ENCODE assay signal across 1 cellular context in the genomic region with DNA sequence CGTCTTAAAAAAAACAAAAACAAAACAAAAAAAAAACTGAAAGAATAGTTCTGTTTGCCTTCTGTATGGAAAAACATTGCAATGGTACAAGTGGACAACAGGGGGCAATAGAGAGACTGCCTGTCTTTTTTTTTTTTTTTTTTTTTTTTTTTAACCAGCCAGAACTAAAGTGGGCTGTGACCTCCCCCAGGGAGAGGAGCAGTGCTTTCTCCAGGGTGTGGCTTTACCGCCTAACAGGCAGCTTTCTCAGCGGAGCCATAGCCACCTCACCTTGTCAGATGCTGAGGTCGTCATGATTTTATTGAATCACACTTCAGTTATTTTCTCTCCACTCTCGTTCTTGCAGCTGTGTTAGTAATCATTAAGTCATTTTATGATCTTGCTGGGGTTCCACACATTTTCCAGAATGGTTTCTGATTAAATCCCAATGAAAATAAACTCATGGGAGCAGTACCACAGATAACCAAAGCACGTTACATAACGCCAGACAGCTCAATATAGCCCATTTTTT.
TF ChIP-seq lines count a peak whose summit lies in the region.

No MANE protein-coding gene starts in this region.

TF ChIP-seq in K562, 482 proteins besides CTCF, POLR2A, EP300 and RAD21 (continued from another document):
- TF ChIP-seq, protein P1, sequence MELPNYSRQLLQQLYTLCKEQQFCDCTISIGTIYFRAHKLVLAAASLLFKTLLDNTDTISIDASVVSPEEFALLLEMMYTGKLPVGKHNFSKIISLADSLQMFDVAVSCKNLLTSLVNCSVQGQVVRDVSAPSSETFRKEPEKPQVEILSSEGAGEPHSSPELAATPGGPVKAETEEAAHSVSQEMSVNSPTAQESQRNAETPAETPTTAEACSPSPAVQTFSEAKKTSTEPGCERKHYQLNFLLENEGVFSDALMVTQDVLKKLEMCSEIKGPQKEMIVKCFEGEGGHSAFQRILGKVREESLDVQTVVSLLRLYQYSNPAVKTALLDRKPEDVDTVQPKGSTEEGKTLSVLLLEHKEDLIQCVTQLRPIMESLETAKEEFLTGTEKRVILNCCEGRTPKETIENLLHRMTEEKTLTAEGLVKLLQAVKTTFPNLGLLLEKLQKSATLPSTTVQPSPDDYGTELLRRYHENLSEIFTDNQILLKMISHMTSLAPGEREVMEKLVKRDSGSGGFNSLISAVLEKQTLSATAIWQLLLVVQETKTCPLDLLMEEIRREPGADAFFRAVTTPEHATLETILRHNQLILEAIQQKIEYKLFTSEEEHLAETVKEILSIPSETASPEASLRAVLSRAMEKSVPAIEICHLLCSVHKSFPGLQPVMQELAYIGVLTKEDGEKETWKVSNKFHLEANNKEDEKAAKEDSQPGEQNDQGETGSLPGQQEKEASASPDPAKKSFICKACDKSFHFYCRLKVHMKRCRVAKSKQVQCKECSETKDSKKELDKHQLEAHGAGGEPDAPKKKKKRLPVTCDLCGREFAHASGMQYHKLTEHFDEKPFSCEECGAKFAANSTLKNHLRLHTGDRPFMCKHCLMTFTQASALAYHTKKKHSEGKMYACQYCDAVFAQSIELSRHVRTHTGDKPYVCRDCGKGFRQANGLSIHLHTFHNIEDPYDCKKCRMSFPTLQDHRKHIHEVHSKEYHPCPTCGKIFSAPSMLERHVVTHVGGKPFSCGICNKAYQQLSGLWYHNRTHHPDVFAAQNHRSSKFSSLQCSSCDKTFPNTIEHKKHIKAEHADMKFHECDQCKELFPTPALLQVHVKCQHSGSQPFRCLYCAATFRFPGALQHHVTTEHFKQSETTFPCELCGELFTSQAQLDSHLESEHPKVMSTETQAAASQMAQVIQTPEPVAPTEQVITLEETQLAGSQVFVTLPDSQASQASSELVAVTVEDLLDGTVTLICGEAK (IDR thresholded peaks at IDR 0.05): no peak
- TF ChIP-seq, protein P1 (CRISPR knock-in tag; IDR thresholded peaks at IDR 0.05): no peak
- TF ChIP-seq ZEB2 (IDR thresholded peaks at IDR 0.05) (no peak), HNRNPH1 (optimal IDR thresholded peaks at IDR 0.05; ENCODE audit: low read depth, low read length) (no peak), XRCC5 (IDR thresholded peaks at IDR 0.05; ENCODE audit: low read depth, low read length) (peak; percentile 79; the same call in 1 of the 2 replicates), ZBTB7A (IDR thresholded peaks at IDR 0.05; ENCODE audit: borderline replicate concordance, control insufficient read depth, low read depth, low read length) (peak; percentile 72; the same call in 1 of the 2 replicates), ELF2 (CRISPR knock-in tag; IDR thresholded peaks at IDR 0.05) (no peak), ATF4 (CRISPR knock-in tag; IDR thresholded peaks at IDR 0.05) (no peak), CBFA2T2 (conservative IDR thresholded peaks at IDR 0.05) (no peak), ZNF282 (CRISPR knock-in tag; IDR thresholded peaks at IDR 0.05) (no peak), RCOR1 (IDR thresholded peaks at IDR 0.05; ENCODE audit: borderline replicate concordance in 1 of 2, low read depth in 2 of 2, low read length in 2 of 2) (peak in 1 of 2 experiments; percentile 9; a peak in 1 of 4 replicates), ZNF639 (CRISPR knock-in tag; conservative IDR thresholded peaks at IDR 0.05 in 1 of 2, IDR thresholded peaks at IDR 0.05 in 1 of 2) (no peak), CBX2 (IDR thresholded peaks at IDR 0.05; ENCODE audit: insufficient read depth, low read length, poor library complexity, severe bottlenecking) (no peak), POLR2G (IDR thresholded peaks at IDR 0.05; ENCODE audit: low read depth, low read length) (no peak), ZNF354B (CRISPR knock-in tag; IDR thresholded peaks at IDR 0.05) (no peak), RFX5 (IDR thresholded peaks at IDR 0.05; ENCODE audit: low read depth, low read length) (no peak), ZNF197 (CRISPR knock-in tag; IDR thresholded peaks at IDR 0.05; ENCODE audit: low read depth) (no peak), ATF3 (IDR thresholded peaks at IDR 0.05) (no peak), ATF3 (CRISPR knock-in tag; conservative IDR thresholded peaks at IDR 0.05) (no peak), ARHGAP35 (IDR thresholded peaks at IDR 0.05; ENCODE audit: partially characterized antibody) (no peak), JUND (IDR thresholded peaks at IDR 0.05; ENCODE audit: borderline replicate concordance, low read depth, low read length) (peak; percentile 10; the same call in 1 of the 2 replicates), JUND (tag; IDR thresholded peaks at IDR 0.05; ENCODE audit: borderline replicate concordance, low read depth, low read length) (no peak), NFATC3 (IDR thresholded peaks at IDR 0.05) (no peak), XRCC3 (IDR thresholded peaks at IDR 0.05) (no peak), SP2 (IDR thresholded peaks at IDR 0.05; ENCODE audit: extremely low read depth, low read depth, low read length, poor library complexity, severe bottlenecking) (no peak), CBX1 (IDR thresholded peaks at IDR 0.05; ENCODE audit: low read depth) (no peak), ETS1 (conservative IDR thresholded peaks at IDR 0.05; ENCODE audit: control insufficient read depth, low read depth, low read length) (no peak), ASH1L (IDR thresholded peaks at IDR 0.05; ENCODE audit: borderline replicate concordance, low read depth, partially characterized antibody) (no peak), ETV6 (IDR thresholded peaks at IDR 0.05; ENCODE audit: borderline replicate concordance in 1 of 2, low read depth in 2 of 2, low read length in 1 of 2) (no peak), ETV6 (CRISPR knock-in tag; IDR thresholded peaks at IDR 0.05; ENCODE audit: borderline replicate concordance) (no peak), DPF2 (IDR thresholded peaks at IDR 0.05) (peak; percentile 26; the same call in 1 of the 2 replicates), BCL6 (CRISPR knock-in tag; IDR thresholded peaks at IDR 0.05) (no peak), ZNF212 (CRISPR knock-in tag; IDR thresholded peaks at IDR 0.05) (no peak), DMBX1 (CRISPR knock-in tag; IDR thresholded peaks at IDR 0.05; ENCODE audit: borderline replicate concordance) (peak; percentile 22; the same call in 1 of the 2 replicates), CBFB (CRISPR knock-in tag; IDR thresholded peaks at IDR 0.05) (no peak), PTRF (tag; IDR thresholded peaks at IDR 0.05) (no peak), FOSL1 (tag; conservative IDR thresholded peaks at IDR 0.05) (0 out of 2 replicates have a peak, but pooled peaks have one; percentile 20), HMGN3 (IDR thresholded peaks at IDR 0.05; ENCODE audit: borderline replicate concordance, extremely low read depth, insufficient read length, low read depth, low read length) (no peak), ZNF311 (CRISPR knock-in tag; IDR thresholded peaks at IDR 0.05) (no peak), EGR1 (conservative IDR thresholded peaks at IDR 0.05) (no peak), ZNF766 (CRISPR knock-in tag; conservative IDR thresholded peaks at IDR 0.05) (no peak), ZNF324 (CRISPR knock-in tag; IDR thresholded peaks at IDR 0.05) (no peak), ZNF384 (IDR thresholded peaks at IDR 0.05; ENCODE audit: low read depth, low read length) (peak; percentile 100), NR3C1 (CRISPR knock-in tag; IDR thresholded peaks at IDR 0.05) (no peak), ZNF217 (CRISPR knock-in tag; IDR thresholded peaks at IDR 0.05) (no peak)
- TF ChIP-seq, protein P2, sequence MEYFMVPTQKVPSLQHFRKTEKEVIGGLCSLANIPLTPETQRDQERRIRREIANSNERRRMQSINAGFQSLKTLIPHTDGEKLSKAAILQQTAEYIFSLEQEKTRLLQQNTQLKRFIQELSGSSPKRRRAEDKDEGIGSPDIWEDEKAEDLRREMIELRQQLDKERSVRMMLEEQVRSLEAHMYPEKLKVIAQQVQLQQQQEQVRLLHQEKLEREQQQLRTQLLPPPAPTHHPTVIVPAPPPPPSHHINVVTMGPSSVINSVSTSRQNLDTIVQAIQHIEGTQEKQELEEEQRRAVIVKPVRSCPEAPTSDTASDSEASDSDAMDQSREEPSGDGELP (CRISPR knock-in tag; IDR thresholded peaks at IDR 0.05; ENCODE audit: borderline replicate concordance): 0 out of 2 replicates have a peak, but pooled peaks have one; percentile 16
TF ChIP-seq in K562: peak in this region for 14.
